Comparison of ENCODE assay signal across 23 cellular contexts in genomic region chr17:35289222-35289621, GRCh38. TPM values are rescaled to one million over a fixed set of nuclear protein-coding genes. Genes with fewer than 3 reads are reported as not detected.
DNase-seq lines count a peak whose midpoint lies in the region; ATAC-seq and TF ChIP-seq lines count a peak whose summit lies in the region.
"Had no signal": no experiment of that assay in that cellular context is flagged by ENCODE, and none has a peak within 500 bp of the region (broad histone marks: within the 10 kb centered on the region; RNA-seq: fewer than 3 reads in every experiment).

No MANE protein-coding gene starts in this region.

- H3K27ac Mint-ChIP-seq in activated CD4-positive, alpha-beta T cell treated with anti-CD3 and anti-CD28 coated beads for 36 hours = peak overlapping the region; percentile 20
- H3K27ac Mint-ChIP-seq in IgD-negative memory B cell (peak overlapping the region in 2 of 3 donors; percentile 46 to 51), memory B cell (no peak overlapping the region)

- H3K36me3 Mint-ChIP-seq in activated CD4-positive, alpha-beta T cell treated with anti-CD3 and anti-CD28 coated beads for 36 hours (ENCODE audit: low read depth) = no peaks in the 10 kb centered on the region
- H3K36me3 Mint-ChIP-seq in IgD-negative memory B cell (peaks cover 6% of the 10 kb centered on the region), memory B cell (no peaks in the 10 kb centered on the region)

- POLR2A ChIA-PET in activated CD4-positive, alpha-beta T cell treated with anti-CD3 and anti-CD28 coated beads for 36 hours (lab: Charles Lee) = no interaction called here

- CTCF ChIA-PET in activated CD4-positive, alpha-beta T cell treated with anti-CD3 and anti-CD28 coated beads for 36 hours (lab: Charles Lee) = interaction anchor here (0.6 kb wide), 1 partner anchor 32 kb away, joined by 3 read pairs; no protein-coding TSS in a partner anchor

- intact Hi-C loops in activated CD4-positive, alpha-beta T cell treated with anti-CD3 and anti-CD28 coated beads for 36 hours (cut with DNase I, micrococcal nuclease) = loop anchor here in 1 of 2 experiments (1.0 kb wide), 1 partner anchor 44 kb away; no protein-coding TSS in a partner anchor

- no peaks in the 10 kb centered on the region for H3K27me3 Mint-ChIP-seq in activated CD4-positive, alpha-beta T cell treated with anti-CD3 and anti-CD28 coated beads for 36 hours
- no peaks in the 10 kb centered on the region for H3K27me3 Mint-ChIP-seq in IgD-negative memory B cell
- no peaks in the 10 kb centered on the region for H3K27me3 Mint-ChIP-seq in memory B cell

- TF ChIP-seq CTCF in WI38 (IDR thresholded peaks at IDR 0.05; ENCODE audit: low read depth, low read length) = no peak

- no peak for ATAC-seq in activated CD4-positive, alpha-beta T cell treated with anti-CD3 and anti-CD28 coated beads for 36 hours
- ATAC-seq in memory B cell (ENCODE audit: low read depth) (peak; percentile 50), HG03378 (IDR thresholded peaks at IDR 0.05; ENCODE audit: unreplicated experiment) (no peak)
- ATAC-seq: A549, SK-N-SH treated with all-trans-retinoic acid at 6 μM for 48 hours had no signal

- peaks cover 31% of the 10 kb centered on the region for H3K4me1 Mint-ChIP-seq in activated CD4-positive, alpha-beta T cell treated with anti-CD3 and anti-CD28 coated beads for 36 hours
- H3K4me1 Mint-ChIP-seq in IgD-negative memory B cell (peaks cover 11 to 17% (median 11%) of the 10 kb centered on the region in 3 donors), memory B cell (peaks cover 6% of the 10 kb centered on the region)

- peaks cover 5% of the 10 kb centered on the region for H3K9me3 Mint-ChIP-seq in activated CD4-positive, alpha-beta T cell treated with anti-CD3 and anti-CD28 coated beads for 36 hours (ENCODE audit: low read depth)
- H3K9me3 Mint-ChIP-seq in IgD-negative memory B cell (peaks cover 0 to 2% (median 0%) of the 10 kb centered on the region in 3 donors), memory B cell (no peaks in the 10 kb centered on the region)

- H3K4me3 ChIP-seq in WI38 (ENCODE audit: low read depth, low read length) = peak overlapping the region; percentile 0; the same call in 1 of the 2 replicates
- H3K4me3 ChIP-seq: A549, adrenal gland, cardiac muscle cell, GM23248, vagina had no signal

- H3K4me3 Mint-ChIP-seq in activated CD4-positive, alpha-beta T cell treated with anti-CD3 and anti-CD28 coated beads for 36 hours = peak overlapping the region; percentile 9
- peak overlapping the region in 2 of 4 donors; percentile 25 to 74 for H3K4me3 Mint-ChIP-seq in IgD-negative memory B cell
- H3K4me3 Mint-ChIP-seq in memory B cell = peak overlapping the region; percentile 31

- no peak for DNase-seq in activated CD4-positive, alpha-beta T cell treated with anti-CD3 and anti-CD28 coated beads for 36 hours
- no peak for DNase-seq in activated CD4-positive, alpha-beta T cell treated with anti-CD3 and anti-CD28 coated beads, Interleukin-2, amount 50 U/mL, for 4 hours
- DNase-seq in memory B cell (ENCODE audit: low spot score in 2 of 2) (no peak), GM19238 (ENCODE audit: insufficient read length, low spot score) (no peak), SHP77 (lab: John Stamatoyannopoulos, UW) (no peak)
- DNase-seq: activated CD8-positive, alpha-beta memory T cell treated with anti-CD3 and anti-CD28 coated beads, Interleukin-2, amount 50 U/mL, for 4 hours; adrenal gland; effector CD4-positive, alpha-beta T cell; EL; GM23248; islet precursor cell; Karpas-422; mesendoderm; NCI-H146; NCI-H446 treated with DMSO at 0.1 percent for 48 hours; substantia nigra had no signal

RNA-seq across cellular contexts. Expression of gene SLFN5, which starts 46.4 kb away (rescaled TPM):
- total RNA-seq in activated CD4-positive, alpha-beta T cell treated with anti-CD3 and anti-CD28 coated beads for 36 hours = 10 to 100 TPM; 28.8 to 29.8 TPM
- 8.9 TPM for polyA plus RNA-seq in IgD-negative memory B cell
